Comparison of ENCODE assay signal across 10 cellular contexts in the genomic region with DNA sequence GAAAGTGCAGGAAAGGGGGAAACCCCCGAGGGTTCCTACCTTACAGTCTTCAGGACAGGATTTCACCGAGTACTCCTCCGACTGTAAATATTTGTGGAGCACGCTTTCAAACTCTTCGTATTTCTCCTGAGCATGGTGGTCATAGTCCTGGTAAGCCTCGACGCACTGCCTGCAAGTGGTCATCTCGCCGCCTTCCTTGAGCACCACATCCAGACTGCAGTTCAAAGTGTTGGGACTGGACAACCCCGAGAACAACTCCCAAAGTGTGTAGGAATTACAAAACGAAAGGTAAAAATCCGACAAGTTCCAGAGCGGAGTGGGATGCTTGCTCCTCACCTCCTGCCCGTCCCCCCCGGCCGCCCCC.
DNase-seq lines count a peak whose midpoint lies in the region; ATAC-seq and TF ChIP-seq lines count a peak whose summit lies in the region.
"Had no signal": no experiment of that assay in that cellular context is flagged by ENCODE, and none has a peak within 500 bp of the region (broad histone marks: within the 10 kb centered on the region; RNA-seq: fewer than 3 reads in every experiment).

No MANE protein-coding gene starts in this region.

- DNase-seq in DMS153 (lab: John Stamatoyannopoulos, UW): peak; percentile 42
- DNase-seq in DMS153 treated with DMSO at 0.1 percent for 48 hours (lab: John Stamatoyannopoulos, UW; ENCODE audit: unreplicated experiment): no peak
- no peak for DNase-seq in SK-N-SH
- DNase-seq in hepatic stellate cell (ENCODE audit: low spot score): peak; percentile 24
- DNase-seq in UCSD-AML1 (lab: John Stamatoyannopoulos, UW; ENCODE audit: unreplicated experiment): no peak
- no peak for DNase-seq in anterior cingulate cortex (lab: John Stamatoyannopoulos, UW)
- DNase-seq: effector memory CD8-positive, alpha-beta T cell had no signal

- no peak for TF ChIP-seq EP300 in SK-N-SH (IDR thresholded peaks at IDR 0.05; ENCODE audit: borderline replicate concordance in 1 of 2, low read depth in 1 of 2, low read length in 1 of 2)

- no peaks in the 10 kb centered on the region for H3K27me3 ChIP-seq in SK-N-SH (ENCODE audit: insufficient read depth)

- no peaks in the 10 kb centered on the region for H3K9me3 ChIP-seq in SK-N-SH

- WGBS in SK-N-SH (ENCODE audit: low lambda C conversion rate): 4% methylated on average over 13 of the region's 16 CpGs

- no peak for ATAC-seq in HG02973 (IDR thresholded peaks at IDR 0.05; ENCODE audit: unreplicated experiment)
- ATAC-seq: effector memory CD8-positive, alpha-beta T cell had no signal

- CTCF ChIA-PET in SK-N-SH (lab: Yijun Ruan, JAX): interaction anchor here (1.1 to 1.2 kb wide), 2 partner anchors 216 to 289 kb away, joined by 3 to 4 read pairs; no protein-coding TSS in a partner anchor

- TF ChIP-seq CTCF in SK-N-SH (IDR thresholded peaks at IDR 0.05): no peak

- H3K4me2 ChIP-seq in SK-N-SH: peak overlapping the region; percentile 75

- H3K4me3 ChIP-seq in SK-N-SH (ENCODE audit: low read depth in 2 of 2, low read length in 1 of 2) (peak overlapping the region; percentile 59 to 82), skin epidermis (peak overlapping the region in 4 of 7 experiments; percentile 4 to 27 (median 24))

- H3F3A ChIP-seq in SK-N-SH (replicated peaks; ENCODE audit: insufficient read depth): no peaks in the 10 kb centered on the region

- H3K36me3 ChIP-seq in SK-N-SH (replicated peaks in 1 of 2; ENCODE audit: control insufficient read depth in 1 of 2, insufficient read depth in 2 of 2, low read length in 1 of 2): peaks cover 2 to 10% of the 10 kb centered on the region in 2 experiments

- H3K4me1 ChIP-seq in SK-N-SH (ENCODE audit: control insufficient read depth in 1 of 2, insufficient read depth in 2 of 2, low read depth in 1 of 2, low read length in 1 of 2): peaks cover 0 to 5% of the 10 kb centered on the region in 2 experiments; a peak in 3 of 4 replicates

- POLR2A ChIA-PET in SK-N-SH (lab: Yijun Ruan, JAX): interaction anchor here (0.7 kb wide), 1 partner anchor 100 kb away, joined by 3 read pairs; no protein-coding TSS in a partner anchor

- no peaks in the 10 kb centered on the region for H3K9me2 ChIP-seq in SK-N-SH

- H3K27ac ChIP-seq in SK-N-SH (ENCODE audit: low read depth in 2 of 2, low read length in 1 of 2) (peak overlapping the region; percentile 69 to 90; a peak in 3 of 4 replicates), skin epidermis (no peak overlapping the region)
- H3K27ac ChIP-seq: 22Rv1 had no signal

- peaks cover 65% of the 10 kb centered on the region for H3K79me2 ChIP-seq in SK-N-SH (ENCODE audit: insufficient read depth)

- peak overlapping the region; percentile 63 for H3K9ac ChIP-seq in SK-N-SH

- peaks cover 46% of the 10 kb centered on the region for H4K20me1 ChIP-seq in SK-N-SH (ENCODE audit: insufficient read depth)

- no peak for TF ChIP-seq RAD21 in SK-N-SH (IDR thresholded peaks at IDR 0.05; ENCODE audit: low read length)

- no peak overlapping the region; the same call in 1 of the 2 replicates for H2AFZ ChIP-seq in SK-N-SH (ENCODE audit: low read depth)

TF ChIP-seq in SK-N-SH, 30 proteins besides CTCF, POLR2A, EP300 and RAD21:
- no peak for TF ChIP-seq ELF1 (IDR thresholded peaks at IDR 0.05)
- TF ChIP-seq MAX (IDR thresholded peaks at IDR 0.05; ENCODE audit: low read depth): peak; percentile 24; the same call in 1 of the 2 replicates
- TF ChIP-seq PBX3 (IDR thresholded peaks at IDR 0.05): no peak
- TF ChIP-seq TAF1 (IDR thresholded peaks at IDR 0.05; ENCODE audit: borderline replicate concordance, low read depth, low read length): no peak
- TF ChIP-seq USF1 (IDR thresholded peaks at IDR 0.05; ENCODE audit: borderline replicate concordance, low read depth): no peak
- no peak for TF ChIP-seq IRF3 (IDR thresholded peaks at IDR 0.05; ENCODE audit: low read depth, low read length)
- TF ChIP-seq CHD2 (IDR thresholded peaks at IDR 0.05; ENCODE audit: low read length, partially characterized antibody): no peak
- no peak for TF ChIP-seq GATA2 (CRISPR knock-in tag; IDR thresholded peaks at IDR 0.05)
- TF ChIP-seq RCOR1 (IDR thresholded peaks at IDR 0.05; ENCODE audit: low read length): no peak
- TF ChIP-seq RXRA (IDR thresholded peaks at IDR 0.05; ENCODE audit: borderline replicate concordance, low read depth): no peak
- TF ChIP-seq TEAD4 (IDR thresholded peaks at IDR 0.05; ENCODE audit: borderline replicate concordance, insufficient read depth): no peak
- TF ChIP-seq RFX5 (IDR thresholded peaks at IDR 0.05; ENCODE audit: low read length): no peak
- 0 out of 2 replicates have a peak, but pooled peaks have one; percentile 12 for TF ChIP-seq SIN3A (IDR thresholded peaks at IDR 0.05; ENCODE audit: borderline replicate concordance, low read depth, low read length)

Comparison
In these comparisons a context has a peak if more than half of its experiments do, and no peak if none do; other contexts are left out.
1. DNase-seq: peak in DMS153 (single experiment) and hepatic stellate cell (single experiment); none in DMS153 treated with DMSO at 0.1 percent for 48 hours (single experiment), SK-N-SH (single experiment), UCSD-AML1 (single experiment) and anterior cingulate cortex (0 of 58).
2. H3K27ac ChIP-seq: peak in SK-N-SH (2 of 2); none in skin epidermis (0 of 21).